ENCODE assay signal across 30 cellular contexts in genomic region chr20:46602429-46602828, GRCh38. TPM values are rescaled to one million over a fixed set of nuclear protein-coding genes. Genes with fewer than 3 reads are reported as not detected.
"Had no signal": no experiment of that assay in that cellular context is flagged by ENCODE, and none has a peak within 500 bp of the region (broad histone marks: within the 10 kb centered on the region; RNA-seq: fewer than 3 reads in every experiment).

No MANE protein-coding gene starts in this region.

- H3K27ac ChIP-seq: stomach, suprapubic skin, testis, thoracic aorta, thyroid gland, tibial artery, tibial nerve, transverse colon, upper lobe of left lung, upper lobe of right lung, uterus, vagina had no signal

- ATAC-seq: stimulated activated memory B cell treated with anti-CD40 and anti-IgM and Interleukin-4, amounts not matched to agents 10 μg/mL and 1 μg/mL and 100 μg/mL, for 72 hours; stimulated activated naive B cell treated with anti-CD40 and anti-IgM and Interleukin-4, amounts not matched to agents 10 μg/mL and 1 μg/mL and 100 μg/mL, for 72 hours; stimulated activated naive CD8-positive, alpha-beta T cell treated with anti-CD3 and anti-CD28 coated beads, Interleukin-15, Interleukin-2, amounts not matched to agents 100 U/mL and 50 U/mL, for 24 hours; upper lobe of right lung had no signal

- DNase-seq: stimulated activated CD4-positive, alpha-beta T cell treated with anti-CD3 and anti-CD28 coated beads, Interleukin-2, amount 100 ng/mL, for 48 hours; stimulated activated CD4-positive, alpha-beta T cell treated with anti-CD3 and anti-CD28 coated beads, Interleukin-4, amount 100 ng/mL, for 1 hour; stimulated activated CD4-positive, alpha-beta T cell treated with anti-CD3 and anti-CD28 coated beads, Interleukin-4, amount 100 ng/mL, for 24 hours; stimulated activated CD4-positive, alpha-beta T cell treated with anti-CD3 and anti-CD28 coated beads, Interleukin-4, amount 100 ng/mL, for 4 hours; stimulated activated CD8-positive, alpha-beta memory T cell treated with anti-CD3 and anti-CD28 coated beads, Interleukin-4, amount 100 ng/mL, for 48 hours; stimulated activated naive B cell treated with anti-CD40 and anti-IgM and Interleukin-4, amounts not matched to agents 10 μg/mL and 1 μg/mL and 100 μg/mL, for 72 hours; stimulated activated naive CD4-positive, alpha-beta T cell; stimulated activated naive CD4-positive, alpha-beta T cell treated with Interleukin-2 at 50 U/mL for 16 hours; stimulated activated naive CD8-positive, alpha-beta T cell treated with anti-CD3 and anti-CD28 coated beads, Interleukin-15, amount 100 ng/mL, for 72 hours; stimulated activated naive CD8-positive, alpha-beta T cell treated with anti-CD3 and anti-CD28 coated beads, Interleukin-15, Interleukin-2, amounts not matched to agents 100 U/mL and 50 U/mL, for 24 hours; stomach; substantia nigra; testis; thyroid gland; tibial artery; transverse colon; trophoblast cell; upper lobe of left lung; upper lobe of right lung; uterus had no signal

- FAIRE-seq: urothelium cell line had no signal

- H3K4me3 ChIP-seq: stomach, suprapubic skin, testis, thoracic aorta, thyroid gland, tibial artery, tibial nerve, transverse colon, upper lobe of left lung, upper lobe of right lung, uterus, vagina had no signal

- H3K36me3 ChIP-seq: stomach, suprapubic skin, thoracic aorta, thyroid gland, tibial artery, transverse colon, upper lobe of left lung, upper lobe of right lung, uterus, vagina had no signal

- H3K9me3 ChIP-seq: stomach, suprapubic skin, testis, thoracic aorta, thyroid gland, tibial artery, tibial nerve, transverse colon, upper lobe of left lung, upper lobe of right lung, uterus, vagina had no signal

- H3K27me3 ChIP-seq: stomach, suprapubic skin, testis, thyroid gland, tibial artery, tibial nerve, transverse colon, upper lobe of left lung, upper lobe of right lung, uterus, vagina had no signal

- H3K4me1 ChIP-seq: stomach, suprapubic skin, testis, thyroid gland, tibial artery, tibial nerve, transverse colon, upper lobe of left lung, upper lobe of right lung, uterus, vagina had no signal

RNA-seq across cellular contexts. Expression of gene OCSTAMP, which starts 52.0 kb away (rescaled TPM):
- total RNA-seq: stomach, subcutaneous adipose tissue, suprapubic skin, temporal lobe, thoracic aorta, thyroid gland, tibial nerve, transverse colon, upper lobe of left lung, ureter, urinary bladder, uterus, vagina had no signal
- polyA plus RNA-seq: stomach, urinary bladder had no signal
